Comparison of ENCODE assay signal across 8 cellular contexts in genomic region chr17:68200689-68201424, GRCh38. TPM values are rescaled to one million over a fixed set of nuclear protein-coding genes. Genes with fewer than 3 reads are reported as not detected.
DNase-seq lines count a peak whose midpoint lies in the region; ATAC-seq, FAIRE-seq and TF ChIP-seq lines count a peak whose summit lies in the region.

No MANE protein-coding gene starts in this region.

- H3K56ac ChIP-seq in H9 (ENCODE audit: insufficient read length, low read depth, low read length): no peak overlapping the region

- no peak overlapping the region for H2BK20ac ChIP-seq in H9 (ENCODE audit: low read depth, low read length, poor library complexity, severe bottlenecking)

- no peaks in the 10 kb centered on the region for H3K9me3 Mint-ChIP-seq in CD8-positive, alpha-beta T cell
- peaks cover 2 to 3% of the 10 kb centered on the region in 2 experiments; a peak in 2 of 5 replicates for H3K9me3 Mint-ChIP-seq in H9

- peak overlapping the region; percentile 56 for H3K4me3 ChIP-seq in CD8-positive, alpha-beta T cell (ENCODE audit: low read depth, low read length)
- peak overlapping the region; percentile 30 to 67 (median 38) for H3K4me3 ChIP-seq in breast epithelium
- H3K4me3 ChIP-seq in keratinocyte (ENCODE audit: control insufficient read depth in 2 of 3, extremely low read depth in 1 of 3, insufficient read depth in 2 of 3, low read depth in 1 of 3, low read length in 3 of 3): no peak overlapping the region

- H3K4me1 Mint-ChIP-seq in CD8-positive, alpha-beta T cell (ENCODE audit: low read depth): peaks cover 30% of the 10 kb centered on the region
- peaks cover 12 to 20% of the 10 kb centered on the region in 2 experiments for H3K4me1 Mint-ChIP-seq in H9

- no peak overlapping the region for H3K23ac ChIP-seq in H9 (ENCODE audit: insufficient read length, low read depth, low read length)

- peaks cover 7% of the 10 kb centered on the region for H3K27me3 Mint-ChIP-seq in CD8-positive, alpha-beta T cell (ENCODE audit: low read depth)
- H3K27me3 Mint-ChIP-seq in H9 (ENCODE audit: low read depth): peaks cover 91% of the 10 kb centered on the region

- no peaks in the 10 kb centered on the region for H3K79me2 ChIP-seq in H9 (ENCODE audit: insufficient read depth, low read length)
- H3K79me2 ChIP-seq in keratinocyte (ENCODE audit: control insufficient read depth, insufficient read depth, low read length): no peaks in the 10 kb centered on the region

- H3K4me2 ChIP-seq in H9 (ENCODE audit: insufficient read depth, insufficient read length, low read length): peak overlapping the region; percentile 42
- peak overlapping the region; percentile 25 for H3K4me2 ChIP-seq in keratinocyte (ENCODE audit: control insufficient read depth, extremely low read depth, insufficient read depth, low read depth, low read length)

- no peak overlapping the region for H3K4ac ChIP-seq in H9 (ENCODE audit: low read depth, low read length)

- no peaks in the 10 kb centered on the region for H3K9me1 ChIP-seq in keratinocyte (ENCODE audit: control insufficient read depth, extremely low read depth, insufficient read depth, low read length)

- no peak for FAIRE-seq in keratinocyte (lab: Jason Lieb, UNC)

- no peak overlapping the region for H3K18ac ChIP-seq in H9 (ENCODE audit: insufficient read length, low read depth, low read length)

- H3K4me1 ChIP-seq in CD8-positive, alpha-beta T cell (ENCODE audit: insufficient read depth, low read length): peaks cover 52% of the 10 kb centered on the region
- H3K4me1 ChIP-seq in H9 (ENCODE audit: insufficient read depth, low read length): no peaks in the 10 kb centered on the region
- peaks cover 10 to 23% of the 10 kb centered on the region in 2 donors for H3K4me1 ChIP-seq in breast epithelium
- peaks cover 9% of the 10 kb centered on the region for H3K4me1 ChIP-seq in keratinocyte (ENCODE audit: control insufficient read depth, extremely low read depth, insufficient read depth, low read length)

- H3K36me3 ChIP-seq in CD8-positive, alpha-beta T cell (ENCODE audit: insufficient read depth, low read length): no peaks in the 10 kb centered on the region
- H3K36me3 ChIP-seq in breast epithelium (no peaks in the 10 kb centered on the region), keratinocyte (ENCODE audit: control insufficient read depth in 2 of 2, extremely low read depth in 1 of 2, insufficient read depth in 2 of 2, low read length in 2 of 2) (no peaks in the 10 kb centered on the region)

- H2BK12ac ChIP-seq in H9 (ENCODE audit: insufficient read length, low read depth, low read length): no peak overlapping the region

- peaks cover 2% of the 10 kb centered on the region for H3K36me3 Mint-ChIP-seq in CD8-positive, alpha-beta T cell
- H3K36me3 Mint-ChIP-seq in H9 (ENCODE audit: insufficient read depth in 1 of 3, low read depth in 3 of 3): no peaks in the 10 kb centered on the region; a peak in 1 of 7 replicates

- intact Hi-C loops in CD8-positive, alpha-beta T cell (cut with DNase I, micrococcal nuclease): loop anchor here (1.0 to 5.0 kb wide), 7 partner anchors 17 to 262 kb away; no protein-coding TSS in a partner anchor
- intact Hi-C loops in breast epithelium (cut with DNase I; ENCODE audit: low total_unique reads): no loop called here

- H3K9ac ChIP-seq in H9 (ENCODE audit: extremely low read depth, insufficient read length, low read length): no peak overlapping the region
- no peak overlapping the region for H3K9ac ChIP-seq in keratinocyte (ENCODE audit: control insufficient read depth, extremely low read depth, insufficient read depth, low read length)

- H3K79me1 ChIP-seq in H9 (ENCODE audit: insufficient read depth, low read depth, low read length, poor library complexity, severe bottlenecking): no peaks in the 10 kb centered on the region

- H3K23me2 ChIP-seq in H9 (ENCODE audit: insufficient read length, low read depth, low read length, poor library complexity, severe bottlenecking): peaks cover 22% of the 10 kb centered on the region

- TF ChIP-seq POLR2A in breast epithelium (IDR thresholded peaks at IDR 0.05): no peak

- peaks cover 13% of the 10 kb centered on the region for H3K27me3 ChIP-seq in CD8-positive, alpha-beta T cell (ENCODE audit: insufficient read depth, low read length)
- peaks cover 48% of the 10 kb centered on the region for H3K27me3 ChIP-seq in H9 (ENCODE audit: insufficient read depth, low read length)
- peaks cover 8 to 48% of the 10 kb centered on the region in 2 donors for H3K27me3 ChIP-seq in breast epithelium
- H3K27me3 ChIP-seq in keratinocyte (ENCODE audit: control insufficient read depth, extremely low read depth, insufficient read depth, low read length): peaks cover 47% of the 10 kb centered on the region

- no peak overlapping the region for H2BK120ac ChIP-seq in H9 (ENCODE audit: low read depth, low read length, poor library complexity, severe bottlenecking)

- peak; percentile 39 for ATAC-seq in CD8-positive, alpha-beta T cell
- ATAC-seq in HG03342 (IDR thresholded peaks at IDR 0.05; ENCODE audit: unreplicated experiment): no peak

- no peak overlapping the region for H3T11ph ChIP-seq in H9 (ENCODE audit: low read length)

- H2BK15ac ChIP-seq in H9 (ENCODE audit: low read depth, low read length): no peak overlapping the region

- POLR2A ChIA-PET in CD8-positive, alpha-beta T cell (lab: Charles Lee): interaction anchor here (0.7 to 6.8 kb wide), 7 partner anchors 18 to 258 kb away, joined by 3 to 115 read pairs (median 4); partner anchors contain the start of genes AMZ2, ARSG and SLC16A6

- H2AFZ ChIP-seq in H9 (ENCODE audit: low read length) (no peak overlapping the region), keratinocyte (ENCODE audit: control insufficient read depth, low read length) (no peak overlapping the region)

- H2BK5ac ChIP-seq in H9 (ENCODE audit: insufficient read length, low read length): no peak overlapping the region

- DNase-seq in CD8-positive, alpha-beta T cell: peak; percentile 53 to 89 (median 75)
- DNase-seq in H9: peak; percentile 97
- peak; percentile 68 for DNase-seq in NCI-H2171 (lab: John Stamatoyannopoulos, UW)
- DNase-seq in breast epithelium (ENCODE audit: low spot score in 2 of 2): peak; percentile 65 to 77
- DNase-seq in keratinocyte (ENCODE audit: low read depth, low spot score): no peak
- peak; percentile 54 to 61 for DNase-seq in stimulated activated CD4-positive, alpha-beta T cell treated with anti-CD3 and anti-CD28 coated beads, Interleukin-15, amount 100 ng/mL, for 1 hour (ENCODE audit: low read depth in 1 of 2, low spot score in 1 of 2)

- no peaks in the 10 kb centered on the region for H3K9me3 ChIP-seq in CD8-positive, alpha-beta T cell (ENCODE audit: low read length)
- H3K9me3 ChIP-seq in H9 (ENCODE audit: control insufficient read depth, low read depth, low read length) (no peaks in the 10 kb centered on the region), breast epithelium (no peaks in the 10 kb centered on the region), keratinocyte (ENCODE audit: control insufficient read depth, low read depth, low read length) (no peaks in the 10 kb centered on the region)

- dilution Hi-C loops in keratinocyte (cut with MboI; ENCODE audit: extremely low pct_ligation_motif_present, low sequenced_read_pairs): no loop called here

- H3K14ac ChIP-seq in H9 (ENCODE audit: insufficient read depth, low read length): no peak overlapping the region

- H4K8ac ChIP-seq in H9 (replicated peaks; ENCODE audit: insufficient read length, low read depth, low read length): no peak overlapping the region

- no CpG with 5 or more reads among the region's 31 CpGs for WGBS in H9 (ENCODE audit: extremely low coverage, insufficient read length, low lambda C conversion rate)

- H4K20me1 ChIP-seq in H9 (ENCODE audit: control insufficient read depth, insufficient read depth, insufficient read length) (peaks cover 2% of the 10 kb centered on the region), keratinocyte (ENCODE audit: control insufficient read depth, extremely low read depth, insufficient read depth, low read length) (no peaks in the 10 kb centered on the region)

- CTCF ChIA-PET in CD8-positive, alpha-beta T cell (lab: Charles Lee): interaction anchor here (0.6 to 12.2 kb wide), 20 partner anchors 13 to 261 kb away, joined by 3 to 226 read pairs (median 3); partner anchors contain the start of gene AMZ2

- peak overlapping the region; percentile 89 for H3K4me3 Mint-ChIP-seq in CD8-positive, alpha-beta T cell
- H3K4me3 Mint-ChIP-seq in H9: peak overlapping the region; percentile 38 to 78

- H3K27ac Mint-ChIP-seq in CD8-positive, alpha-beta T cell: peak overlapping the region; percentile 77
- H3K27ac Mint-ChIP-seq in H9: no peak overlapping the region

- no peak overlapping the region for H2AK5ac ChIP-seq in H9 (ENCODE audit: insufficient read length, low read length)

- peak; percentile 90 for TF ChIP-seq CTCF in CD8-positive, alpha-beta T cell (IDR thresholded peaks at IDR 0.05)
- TF ChIP-seq CTCF in H9 (conservative IDR thresholded peaks at IDR 0.05): peak; percentile 91
- TF ChIP-seq CTCF in VCaP (conservative IDR thresholded peaks at IDR 0.05): peak; percentile 87
- TF ChIP-seq CTCF in breast epithelium (IDR thresholded peaks at IDR 0.05): peak; percentile 82 to 86 (median 84)
- peak; percentile 73 to 96 (median 81) for TF ChIP-seq CTCF in keratinocyte (optimal IDR thresholded peaks at IDR 0.05 in 1 of 3, IDR thresholded peaks at IDR 0.05 in 1 of 3, conservative IDR thresholded peaks at IDR 0.05 in 1 of 3; ENCODE audit: extremely low read depth in 1 of 3, insufficient read depth in 2 of 3, low read length in 3 of 3)

- no peak overlapping the region for H4K5ac ChIP-seq in H9 (ENCODE audit: insufficient read length, low read depth, low read length)

- no peak overlapping the region for H3K27ac ChIP-seq in CD8-positive, alpha-beta T cell (ENCODE audit: low read depth, low read length)
- H3K27ac ChIP-seq in H9 (ENCODE audit: insufficient read length, low read depth, low read length): no peak overlapping the region
- H3K27ac ChIP-seq in VCaP: no peak overlapping the region
- peak overlapping the region in 1 of 2 donors; percentile 12 for H3K27ac ChIP-seq in breast epithelium
- no peak overlapping the region for H3K27ac ChIP-seq in keratinocyte (ENCODE audit: control insufficient read depth, insufficient read depth, low read length)

- no peak overlapping the region for H4K91ac ChIP-seq in H9 (ENCODE audit: insufficient read length, low read depth, low read length)

RNA-seq across cellular contexts. Expression of gene AMZ2, which starts 47.0 kb away (rescaled TPM):
- 10 to 100 TPM; 61.0 to 71.1 TPM for total RNA-seq in CD8-positive, alpha-beta T cell
- 82.6 and 97.7 TPM in 2 replicates for total RNA-seq in H9 (2021)
- 10 to 100 TPM; 36.7 to 94.9 (median 48.3) TPM for total RNA-seq in breast epithelium
- polyA plus RNA-seq in keratinocyte: 80.8 to 123 TPM (median 89.6 TPM) in 3 replicates
- 79.7 TPM for polyA plus RNA-seq in keratinocyte (2011; ENCODE audit: low read depth)
- 96.7 and 162 TPM in 2 replicates for polyA plus RNA-seq in keratinocyte (2011; cell fraction: cytosol; rRNA removed)
- 53.4 and 62.0 TPM in 2 replicates for polyA plus RNA-seq in keratinocyte (2011; cell fraction: nucleus; rRNA removed)
- polyA plus RNA-seq in keratinocyte (2012; ENCODE audit: low replicate concordance): 74.7 and 84.3 TPM in 2 replicates
- polyA minus RNA-seq in keratinocyte: 34.4 to 61.8 TPM (median 48.0 TPM) in 3 replicates
- polyA minus RNA-seq in keratinocyte (2011; cell fraction: cytosol; rRNA and poly(A)+ RNA removed): 38.8 TPM
- 8.9 and 14.4 TPM in 2 replicates for polyA minus RNA-seq in keratinocyte (2011; cell fraction: nucleus; rRNA and poly(A)+ RNA removed)

Comparison
In these comparisons a context has a peak if more than half of its experiments do, and no peak if none do; other contexts are left out.
1. H3K4me3 ChIP-seq: peak in CD8-positive, alpha-beta T cell (single experiment) and breast epithelium (3 of 3); none in keratinocyte (0 of 3).
2. Peak in every context shown above with its lines, with median percentiles within 50 percentile points of each other: CTCF ChIP-seq.